Comparison of ENCODE assay signal across 8 cellular contexts in the genomic region with DNA sequence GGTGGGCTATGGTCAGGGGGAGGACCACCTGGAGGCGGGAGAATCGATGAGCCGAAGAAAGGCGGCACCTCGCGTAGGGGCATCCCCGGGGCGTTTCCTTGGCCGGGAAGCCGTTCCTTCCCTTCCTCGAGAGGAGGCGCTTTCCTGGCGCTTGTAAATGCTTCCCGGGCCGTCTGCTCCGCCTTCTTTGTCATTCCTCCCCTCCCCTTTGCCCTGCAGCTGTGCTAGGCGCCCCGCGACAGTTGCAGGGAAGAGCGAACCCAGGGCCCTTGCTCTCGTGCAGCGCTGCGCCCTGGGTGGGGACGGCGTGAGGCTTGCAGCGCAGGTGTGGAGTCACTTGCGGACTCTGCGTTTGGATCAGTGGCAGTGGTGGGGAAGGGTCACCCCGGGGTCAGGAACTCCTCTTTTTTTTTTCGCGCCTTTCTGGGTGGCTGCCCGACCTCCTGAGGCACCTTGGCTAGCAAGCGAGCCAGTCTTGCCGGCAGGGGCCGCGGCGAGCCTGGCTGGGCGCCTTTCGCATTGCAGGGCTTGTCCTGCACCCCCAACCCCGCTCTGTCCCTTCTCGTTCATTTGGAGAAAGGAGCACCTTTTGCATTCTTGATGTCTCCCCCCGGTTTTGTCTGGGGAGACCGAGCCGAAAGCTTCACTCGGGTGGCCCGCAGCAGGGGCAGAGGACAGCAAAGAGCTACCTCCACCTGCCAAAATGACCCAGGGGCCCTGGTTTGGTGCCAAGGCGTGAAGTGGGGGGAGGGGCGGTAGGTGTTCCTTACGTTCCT. TPM values are rescaled to one million over a fixed set of nuclear protein-coding genes. Genes with fewer than 3 reads are reported as not detected.
A peak's percentile ranks its signal among the peaks of the same experiment; 100 is the strongest.
DNase-seq lines count a peak whose midpoint lies in the region; ATAC-seq lines count a peak whose summit lies in the region.

No MANE protein-coding gene starts in this region.

- no peak overlapping the region for H2BK120ac ChIP-seq in neuronal stem cell (ENCODE audit: low read depth, low read length)

- no peaks in the 10 kb centered on the region for H3K36me3 ChIP-seq in neuronal stem cell (replicated peaks in 1 of 2; ENCODE audit: control insufficient read depth in 2 of 2, insufficient read depth in 2 of 2, low read length in 2 of 2)

- no peak overlapping the region for H3K4ac ChIP-seq in neuronal stem cell (ENCODE audit: low read length)

- H4K91ac ChIP-seq in neuronal stem cell (ENCODE audit: low read depth, low read length, poor library complexity): no peak overlapping the region

- peak overlapping the region; percentile 71 for H2BK15ac ChIP-seq in neuronal stem cell (ENCODE audit: low read length)

- no peak overlapping the region for H2AK5ac ChIP-seq in neuronal stem cell (ENCODE audit: low read depth, low read length)

- H3K9ac ChIP-seq in neuronal stem cell (ENCODE audit: low read depth, low read length, poor library complexity): peak overlapping the region; percentile 85

- no CpG with 5 or more reads among the region's 49 CpGs for WGBS in neuronal stem cell (ENCODE audit: extremely low coverage in 2 of 2, insufficient read length in 2 of 2, insufficient replicate concordance in 1 of 2), 2 donors

- peak overlapping the region; percentile 39 for H2BK5ac ChIP-seq in neuronal stem cell (ENCODE audit: low read length)

- ATAC-seq in GM21529 (IDR thresholded peaks at IDR 0.05; ENCODE audit: unreplicated experiment): peak; percentile 29
- ATAC-seq in HG02884 (IDR thresholded peaks at IDR 0.05; ENCODE audit: unreplicated experiment): no peak

- peak; percentile 52 for DNase-seq in COR-L47 (lab: John Stamatoyannopoulos, UW)
- peak; percentile 67 for DNase-seq in NCI-H1105 (lab: John Stamatoyannopoulos, UW)
- peak; percentile 1 to 16 for DNase-seq in activated CD4-positive, alpha-beta T cell treated with anti-CD3 and anti-CD28 coated beads, Interleukin-2, amount 50 U/mL, for 48 hours
- peak; percentile 53 for DNase-seq in foreskin melanocyte
- peak; percentile 80 for DNase-seq in neuronal stem cell (ENCODE audit: low spot score)
- no peak for DNase-seq in NK-92 (lab: John Stamatoyannopoulos, UW; ENCODE audit: unreplicated experiment)

- H3K18ac ChIP-seq in neuronal stem cell (ENCODE audit: low read length): peak overlapping the region; percentile 96

- H2AFZ ChIP-seq in neuronal stem cell (ENCODE audit: low read length): peak overlapping the region; percentile 87

- no peak overlapping the region for H3K23ac ChIP-seq in neuronal stem cell (ENCODE audit: low read depth, low read length, poor library complexity)

- H2BK12ac ChIP-seq in neuronal stem cell (ENCODE audit: low read length): no peak overlapping the region

- H3K27ac ChIP-seq in neuronal stem cell (replicated peaks; ENCODE audit: low read length): no peak overlapping the region

- H3K4me2 ChIP-seq in neuronal stem cell (ENCODE audit: insufficient read depth, low read length, poor library complexity, severe bottlenecking): peak overlapping the region; percentile 84

- H3K4me3 ChIP-seq in neuronal stem cell (ENCODE audit: low read length in 2 of 2): peak overlapping the region; percentile 42 to 94

- no peaks in the 10 kb centered on the region for H3K79me1 ChIP-seq in neuronal stem cell (ENCODE audit: low read depth, low read length)

- H3K14ac ChIP-seq in neuronal stem cell (ENCODE audit: low read length): no peak overlapping the region

- no peak overlapping the region for H4K8ac ChIP-seq in neuronal stem cell (ENCODE audit: low read depth, low read length)

- H3K9me3 ChIP-seq in neuronal stem cell (replicated peaks in 1 of 2; ENCODE audit: control insufficient read depth in 2 of 2, insufficient read depth in 1 of 2, low read depth in 1 of 2, low read length in 2 of 2): no peaks in the 10 kb centered on the region

- peaks cover 0 to 5% of the 10 kb centered on the region in 2 donors for H3K4me1 ChIP-seq in neuronal stem cell (ENCODE audit: control insufficient read depth in 2 of 2, insufficient read depth in 1 of 2, low read depth in 1 of 2, low read length in 2 of 2)

- H3K27me3 ChIP-seq in neuronal stem cell (ENCODE audit: control insufficient read depth in 3 of 3, insufficient read depth in 3 of 3, low read depth in 1 of 3, low read length in 3 of 3): peaks cover 4 to 72% (median 28%) of the 10 kb centered on the region in 3 experiments

RNA-seq across cellular contexts. Expression of gene KCNS3, which starts 0.9 kb away (rescaled TPM):
- 6.1 TPM for polyA plus RNA-seq in neuronal stem cell (2013, experiment 1 of 2)
- polyA plus RNA-seq in neuronal stem cell (2013, experiment 2 of 2): 6.3 TPM
